In genomic region chr17:67139784-67140665, GRCh38 we compare ENCODE assay signal across 8 cellular contexts.
A peak's percentile ranks its signal among the peaks of the same experiment; 100 is the strongest.
DNase-seq lines count a peak whose midpoint lies in the region; ATAC-seq and TF ChIP-seq lines count a peak whose summit lies in the region.
"Had no signal": no experiment of that assay in that cellular context is flagged by ENCODE, and none has a peak within 500 bp of the region (broad histone marks: within the 10 kb centered on the region; RNA-seq: fewer than 3 reads in every experiment).

No MANE protein-coding gene starts in this region.

- no peaks in the 10 kb centered on the region for H3K27me3 Mint-ChIP-seq in chondrocyte (ENCODE audit: low read depth)
- no peaks in the 10 kb centered on the region for H3K27me3 Mint-ChIP-seq in natural killer cell treated with Interleukin-12 subunit alpha and Interleukin-12 subunit beta and Interleukin-15 and Interleukin-18, amount 100 ng/mL, for 72 hours
- no peaks in the 10 kb centered on the region for H3K27me3 Mint-ChIP-seq in stimulated activated naive B cell treated with anti-CD40 and anti-IgM and Interleukin-4, amounts not matched to agents 10 μg/mL and 1 μg/mL and 100 μg/mL, for 72 hours

- peaks cover 5% of the 10 kb centered on the region for H3K9me3 Mint-ChIP-seq in chondrocyte (ENCODE audit: low read depth)
- H3K9me3 Mint-ChIP-seq in natural killer cell treated with Interleukin-12 subunit alpha and Interleukin-12 subunit beta and Interleukin-15 and Interleukin-18, amount 100 ng/mL, for 72 hours, result no peaks in the 10 kb centered on the region
- no peaks in the 10 kb centered on the region for H3K9me3 Mint-ChIP-seq in stimulated activated naive B cell treated with anti-CD40 and anti-IgM and Interleukin-4, amounts not matched to agents 10 μg/mL and 1 μg/mL and 100 μg/mL, for 72 hours

- peaks cover 39% of the 10 kb centered on the region for H3K4me1 Mint-ChIP-seq in chondrocyte (ENCODE audit: low read depth)
- H3K4me1 Mint-ChIP-seq in natural killer cell treated with Interleukin-12 subunit alpha and Interleukin-12 subunit beta and Interleukin-15 and Interleukin-18, amount 100 ng/mL, for 72 hours (ENCODE audit: low read depth in 2 of 2), result peaks cover 33 to 38% of the 10 kb centered on the region in 2 donors
- H3K4me1 Mint-ChIP-seq in stimulated activated naive B cell treated with anti-CD40 and anti-IgM and Interleukin-4, amounts not matched to agents 10 μg/mL and 1 μg/mL and 100 μg/mL, for 72 hours, result peaks cover 0 to 1% of the 10 kb centered on the region in 2 donors

- peaks cover 29% of the 10 kb centered on the region for H3K36me3 Mint-ChIP-seq in chondrocyte (ENCODE audit: low read depth)
- peaks cover 31% of the 10 kb centered on the region for H3K36me3 Mint-ChIP-seq in natural killer cell treated with Interleukin-12 subunit alpha and Interleukin-12 subunit beta and Interleukin-15 and Interleukin-18, amount 100 ng/mL, for 72 hours
- peaks cover 43 to 49% of the 10 kb centered on the region in 2 donors for H3K36me3 Mint-ChIP-seq in stimulated activated naive B cell treated with anti-CD40 and anti-IgM and Interleukin-4, amounts not matched to agents 10 μg/mL and 1 μg/mL and 100 μg/mL, for 72 hours

- H3K4me3 Mint-ChIP-seq in chondrocyte (ENCODE audit: unreplicated experiment), result no peak overlapping the region
- H3K4me3 Mint-ChIP-seq in natural killer cell treated with Interleukin-12 subunit alpha and Interleukin-12 subunit beta and Interleukin-15 and Interleukin-18, amount 100 ng/mL, for 72 hours, result no peak overlapping the region
- no peak overlapping the region for H3K4me3 Mint-ChIP-seq in stimulated activated naive B cell treated with anti-CD40 and anti-IgM and Interleukin-4, amounts not matched to agents 10 μg/mL and 1 μg/mL and 100 μg/mL, for 72 hours

- DNase-seq in ELF-1 (ENCODE audit: low read depth, low spot score) (peak; percentile 6), LHCN-M2 (ENCODE audit: low read depth) (peak; percentile 37), chondrocyte (ENCODE audit: low spot score) (no peak), T-helper 9 cell (no peak)
- no peak for DNase-seq in natural killer cell treated with Interleukin-12 subunit alpha and Interleukin-12 subunit beta and Interleukin-15 and Interleukin-18, amount 100 ng/mL, for 72 hours (ENCODE audit: low spot score)
- DNase-seq in stimulated activated naive B cell treated with anti-CD40 and anti-IgM and Interleukin-4, amounts not matched to agents 10 μg/mL and 1 μg/mL and 100 μg/mL, for 72 hours, result no peak
- DNase-seq: stimulated activated CD4-positive, alpha-beta T cell treated with anti-CD3 and anti-CD28 coated beads, Interleukin-1b, Interleukin-23, amount 100 ng/mL, for 48 hours had no signal

- H3K27ac Mint-ChIP-seq in chondrocyte (ENCODE audit: unreplicated experiment), result peak overlapping the region; percentile 77
- peak overlapping the region; percentile 58 to 66 for H3K27ac Mint-ChIP-seq in natural killer cell treated with Interleukin-12 subunit alpha and Interleukin-12 subunit beta and Interleukin-15 and Interleukin-18, amount 100 ng/mL, for 72 hours
- H3K27ac Mint-ChIP-seq in stimulated activated naive B cell treated with anti-CD40 and anti-IgM and Interleukin-4, amounts not matched to agents 10 μg/mL and 1 μg/mL and 100 μg/mL, for 72 hours, result no peak overlapping the region

- TF ChIP-seq CTCF in chondrocyte (IDR thresholded peaks at IDR 0.05), result peak; percentile 40

- peak in 1 of 2 donors; percentile 62 for ATAC-seq in natural killer cell treated with Interleukin-12 subunit alpha and Interleukin-12 subunit beta and Interleukin-15 and Interleukin-18, amount 100 ng/mL, for 72 hours
- no peak for ATAC-seq in stimulated activated naive B cell treated with anti-CD40 and anti-IgM and Interleukin-4, amounts not matched to agents 10 μg/mL and 1 μg/mL and 100 μg/mL, for 72 hours (replicated peaks)
- no peak for ATAC-seq in HG02588 (IDR thresholded peaks at IDR 0.05; ENCODE audit: unreplicated experiment)

Comparison
In these comparisons a context has a peak if more than half of its experiments do, and no peak if none do; other contexts are left out.
1. DNase-seq: peak in ELF-1 (single experiment) and LHCN-M2 (single experiment); none in chondrocyte (single experiment), natural killer cell treated with Interleukin-12 subunit alpha and Interleukin-12 subunit beta and Interleukin-15 and Interleukin-18, amount 100 ng/mL, for 72 hours (single experiment), stimulated activated naive B cell treated with anti-CD40 and anti-IgM and Interleukin-4, amounts not matched to agents 10 μg/mL and 1 μg/mL and 100 μg/mL, for 72 hours (single experiment) and T-helper 9 cell (single experiment).